ENCODE assay signal across 8 cellular contexts in the genomic region with DNA sequence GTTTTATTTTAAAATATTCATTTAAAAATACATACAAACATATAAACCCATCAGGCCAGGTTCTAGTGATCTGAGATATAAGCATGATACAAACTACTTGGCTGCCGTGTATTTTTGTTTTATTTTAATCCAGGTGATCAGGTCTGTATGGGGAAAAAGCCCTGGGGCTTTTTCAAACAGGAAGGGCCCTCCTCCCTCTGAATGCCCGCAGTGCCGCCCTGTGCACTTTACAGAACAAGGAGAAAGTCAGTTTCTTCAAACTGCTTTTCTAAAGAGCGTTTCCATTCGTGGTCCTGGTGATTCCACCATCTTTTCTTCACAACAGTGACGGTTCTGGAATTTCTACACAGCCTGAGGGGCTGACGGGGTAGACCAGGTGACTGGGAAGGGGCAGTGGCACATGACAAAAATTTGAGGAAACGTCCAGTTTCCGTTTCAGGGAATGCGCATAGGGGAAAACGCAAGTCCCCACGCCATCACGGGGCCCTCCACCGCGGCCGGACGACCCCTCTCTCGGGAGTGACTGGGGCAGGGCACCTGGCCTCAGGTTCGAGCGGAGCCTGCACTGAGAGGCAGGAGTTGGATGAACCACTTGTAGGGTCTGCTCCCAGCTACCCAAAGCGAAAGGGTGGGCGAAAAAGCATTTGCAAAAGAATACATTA. TPM values are rescaled to one million over a fixed set of nuclear protein-coding genes. Genes with fewer than 3 reads are reported as not detected.
DNase-seq lines count a peak whose midpoint lies in the region; ATAC-seq and TF ChIP-seq lines count a peak whose summit lies in the region.

No MANE protein-coding gene starts in this region.

- no peaks in the 10 kb centered on the region for H3K9me3 ChIP-seq in CD4-positive, alpha-beta memory T cell (ENCODE audit: control insufficient read depth in 1 of 2, low read length in 2 of 2)
- H3K9me3 ChIP-seq in mucosa of descending colon, result no peaks in the 10 kb centered on the region

- DNase-seq in CD4-positive, alpha-beta memory T cell, result no peak
- DNase-seq in NCI-H526 treated with DMSO at 0.1 percent for 48 hours (lab: John Stamatoyannopoulos, UW) (peak; percentile 62), dermis blood vessel endothelial cell (peak; percentile 68), mesothelial cell of epicardium (ENCODE audit: low spot score in 2 of 2, unreplicated experiment in 2 of 2) (peak in 1 of 2 experiments; percentile 44), mucosa of descending colon (no peak), DMS 273 treated with DMSO at 0.1 percent for 48 hours (lab: John Stamatoyannopoulos, UW) (no peak)

- POLR2A ChIA-PET in CD4-positive, alpha-beta memory T cell (lab: Charles Lee; ENCODE audit: partially characterized antibody), result no interaction called here

- intact Hi-C loops in CD4-positive, alpha-beta memory T cell (cut with micrococcal nuclease), result no loop called here
- intact Hi-C loops in mucosa of descending colon (cut with DNase I, micrococcal nuclease), result no loop called here

- ATAC-seq in mucosa of descending colon (no peak), GM18858 (IDR thresholded peaks at IDR 0.05; ENCODE audit: unreplicated experiment) (no peak), HG02973 (IDR thresholded peaks at IDR 0.05; ENCODE audit: unreplicated experiment) (no peak)

- no peaks in the 10 kb centered on the region for H3K36me3 ChIP-seq in CD4-positive, alpha-beta memory T cell (ENCODE audit: insufficient read depth, low read length)
- H3K36me3 ChIP-seq in mucosa of descending colon (ENCODE audit: low read depth), result no peaks in the 10 kb centered on the region

- peak overlapping the region in 2 of 7 donors; percentile 9 to 12 for H3K27ac Mint-ChIP-seq in CD4-positive, alpha-beta memory T cell
- peak overlapping the region; percentile 82 for H3K27ac Mint-ChIP-seq in mesothelial cell of epicardium

- H3K36me3 Mint-ChIP-seq in CD4-positive, alpha-beta memory T cell, result no peaks in the 10 kb centered on the region
- H3K36me3 Mint-ChIP-seq in mesothelial cell of epicardium, result no peaks in the 10 kb centered on the region

- peaks cover 17% of the 10 kb centered on the region for H3K27me3 ChIP-seq in CD4-positive, alpha-beta memory T cell (ENCODE audit: insufficient read depth, low read length)

- H3K4me3 ChIP-seq in CD4-positive, alpha-beta memory T cell (ENCODE audit: low read length in 2 of 2), result no peak overlapping the region
- no peak overlapping the region for H3K4me3 ChIP-seq in mucosa of descending colon

- peaks cover 0 to 2% (median 0%) of the 10 kb centered on the region in 8 donors for H3K9me3 Mint-ChIP-seq in CD4-positive, alpha-beta memory T cell
- H3K9me3 Mint-ChIP-seq in mesothelial cell of epicardium, result no peaks in the 10 kb centered on the region

- H3K27me3 Mint-ChIP-seq in CD4-positive, alpha-beta memory T cell, result peaks cover 28 to 32% of the 10 kb centered on the region in 2 donors
- no peaks in the 10 kb centered on the region for H3K27me3 Mint-ChIP-seq in mesothelial cell of epicardium (ENCODE audit: low read depth)

- no peak for TF ChIP-seq CTCF in mesothelial cell of epicardium (IDR thresholded peaks at IDR 0.05; ENCODE audit: unreplicated experiment)
- TF ChIP-seq CTCF in mucosa of descending colon (IDR thresholded peaks at IDR 0.05), result no peak

- H3K4me1 Mint-ChIP-seq in CD4-positive, alpha-beta memory T cell, result peaks cover 10 to 25% (median 15%) of the 10 kb centered on the region in 4 donors
- H3K4me1 Mint-ChIP-seq in mesothelial cell of epicardium, result peaks cover 32% of the 10 kb centered on the region

- H3K4me1 ChIP-seq in CD4-positive, alpha-beta memory T cell (ENCODE audit: insufficient read depth, low read length), result peaks cover 18% of the 10 kb centered on the region
- H3K4me1 ChIP-seq in mucosa of descending colon (ENCODE audit: low read depth), result peaks cover 9% of the 10 kb centered on the region

- no peak overlapping the region for H3K27ac ChIP-seq in CD4-positive, alpha-beta memory T cell (ENCODE audit: low read depth, low read length)

- CTCF ChIA-PET in CD4-positive, alpha-beta memory T cell (lab: Charles Lee; ENCODE audit: partially characterized antibody), result no interaction called here

- H3K4me3 Mint-ChIP-seq in CD4-positive, alpha-beta memory T cell, result peak overlapping the region; percentile 65 to 85 (median 80)
- H3K4me3 Mint-ChIP-seq in mesothelial cell of epicardium, result peak overlapping the region; percentile 72

RNA-seq across cellular contexts. Expression of gene SPTBN1, which starts 1.1 kb away (rescaled TPM):
- total RNA-seq in CD4-positive, alpha-beta memory T cell, result 100 to 1,000 TPM; 112 to 121 TPM
- polyA plus RNA-seq in CD4-positive, alpha-beta memory T cell, result 10 to 100 TPM in 1 of 2 donors, 1 to 10 TPM in 1; 2.9 to 62.1 TPM
- total RNA-seq in dermis blood vessel endothelial cell (916 and 1,118 TPM in 2 replicates), mesothelial cell of epicardium (265 to 281 TPM (median 271 TPM) in 3 replicates), mucosa of descending colon (100 to 1,000 TPM; 237 to 396 (median 392) TPM)

Comparison
In these comparisons a context has a peak if more than half of its experiments do, and no peak if none do; other contexts are left out.
1. DNase-seq: peak in NCI-H526 treated with DMSO at 0.1 percent for 48 hours (single experiment) and dermis blood vessel endothelial cell (single experiment); none in CD4-positive, alpha-beta memory T cell (0 of 5), mucosa of descending colon (0 of 3) and DMS 273 treated with DMSO at 0.1 percent for 48 hours (single experiment).